In the genomic region with DNA sequence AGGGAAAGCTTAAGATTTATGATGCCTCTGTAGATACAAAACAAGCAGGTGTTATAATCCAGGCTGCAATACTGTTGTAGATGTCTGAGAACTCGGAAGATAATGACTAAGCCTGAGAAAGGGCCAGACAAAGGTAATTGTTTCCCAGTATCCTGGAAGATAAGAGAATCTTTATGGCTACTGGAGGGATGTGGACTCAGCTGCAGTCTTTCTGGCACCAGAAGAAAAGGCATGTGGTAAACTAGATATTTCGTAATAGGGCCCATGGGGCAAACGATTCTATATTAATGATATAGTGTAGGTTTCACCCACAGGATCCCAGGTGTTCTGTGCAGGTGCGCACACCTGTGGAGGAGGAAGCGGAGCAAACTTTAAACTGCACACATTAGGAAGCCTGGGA, we compare ENCODE assay signal across 14 cellular contexts. TPM values are rescaled to one million over a fixed set of nuclear protein-coding genes. Genes with fewer than 3 reads are reported as not detected.
DNase-seq lines count a peak whose midpoint lies in the region; ATAC-seq and TF ChIP-seq lines count a peak whose summit lies in the region.
"Had no signal": no experiment of that assay in that cellular context is flagged by ENCODE, and none has a peak within 500 bp of the region (broad histone marks: within the 10 kb centered on the region; RNA-seq: fewer than 3 reads in every experiment).

No MANE protein-coding gene starts in this region.

- H3F3A ChIP-seq in SK-N-SH (replicated peaks; ENCODE audit: insufficient read depth) = peaks cover 15% of the 10 kb centered on the region

- TF ChIP-seq POLR2A in transverse colon (IDR thresholded peaks at IDR 0.05) = no peak

- CTCF ChIA-PET in SK-N-SH (lab: Yijun Ruan, JAX) = interaction anchor here (1.2 kb wide), 1 partner anchor 11 kb away, joined by 5 read pairs; no protein-coding TSS in a partner anchor

- in situ Hi-C loops in transverse colon (cut with MboI; ENCODE audit: low pct_ligation_motif_present in 1 of 4, low pct_unique_long_range_greater_than_20kb in 1 of 4, low sequenced_read_pairs in 3 of 4) = no loop called here

- no peak for DNase-seq in SK-N-SH
- peak; percentile 98 for DNase-seq in NCI-H2107 treated with DMSO at 0.1 percent for 48 hours (lab: John Stamatoyannopoulos, UW; ENCODE audit: unreplicated experiment)
- peak; percentile 71 for DNase-seq in colonic mucosa
- peak; percentile 63 for DNase-seq in transverse colon
- no peak for DNase-seq in T-helper 9 cell
- DNase-seq: activated CD8-positive, alpha-beta memory T cell treated with anti-CD3 and anti-CD28 coated beads, Interleukin-2, amount 50 U/mL, for 4 hours; amniotic stem cell; effector CD4-positive, alpha-beta T cell; GF-D8; mesenchymal stem cell; substantia nigra had no signal

- no peak overlapping the region for H3K4me3 ChIP-seq in SK-N-SH (ENCODE audit: low read depth in 2 of 2, low read length in 1 of 2)
- H3K4me3 ChIP-seq in colonic mucosa = no peak overlapping the region
- no peak overlapping the region for H3K4me3 ChIP-seq in transverse colon

- no peaks in the 10 kb centered on the region for H3K36me3 ChIP-seq in SK-N-SH (replicated peaks in 1 of 2; ENCODE audit: control insufficient read depth in 1 of 2, insufficient read depth in 2 of 2, low read length in 1 of 2)
- H3K36me3 ChIP-seq in colonic mucosa = no peaks in the 10 kb centered on the region
- no peaks in the 10 kb centered on the region for H3K36me3 ChIP-seq in transverse colon

- H3K4me1 ChIP-seq in SK-N-SH (ENCODE audit: control insufficient read depth in 1 of 2, insufficient read depth in 2 of 2, low read depth in 1 of 2, low read length in 1 of 2) = peaks cover 2 to 9% of the 10 kb centered on the region in 2 experiments; a peak in 3 of 4 replicates
- peaks cover 6% of the 10 kb centered on the region for H3K4me1 ChIP-seq in colonic mucosa
- H3K4me1 ChIP-seq in transverse colon = peaks cover 0 to 22% (median 9%) of the 10 kb centered on the region in 4 donors

- H3K27ac ChIP-seq in SK-N-SH (ENCODE audit: low read depth in 2 of 2, low read length in 1 of 2) (no peak overlapping the region), colonic mucosa (no peak overlapping the region), transverse colon (peak overlapping the region in 1 of 4 donors; percentile 16)

- H3K9ac ChIP-seq in SK-N-SH (no peak overlapping the region), colonic mucosa (ENCODE audit: low read depth in 2 of 2, low read length in 2 of 2) (peak overlapping the region in 1 of 2 donors; percentile 13)

- H3K79me2 ChIP-seq in SK-N-SH (ENCODE audit: insufficient read depth) = no peaks in the 10 kb centered on the region

- H4K20me1 ChIP-seq in SK-N-SH (ENCODE audit: insufficient read depth) = no peaks in the 10 kb centered on the region

- TF ChIP-seq EP300 in SK-N-SH (IDR thresholded peaks at IDR 0.05; ENCODE audit: borderline replicate concordance in 1 of 2, low read depth in 1 of 2, low read length in 1 of 2) (no peak), transverse colon (IDR thresholded peaks at IDR 0.05; ENCODE audit: low read depth) (no peak)

- POLR2A ChIA-PET in SK-N-SH (lab: Yijun Ruan, JAX) = no interaction called here

- intact Hi-C loops in colonic mucosa (cut with DNase I) (no loop called here), transverse colon (cut with DNase I; ENCODE audit: low total_unique reads) (no loop called here)

- 69% methylated on average over 5 of the region's 5 CpGs for WGBS in SK-N-SH (ENCODE audit: low lambda C conversion rate)
- WGBS in transverse colon (ENCODE audit: low coverage in 1 of 2), 2 donors = 41 to 57% methylated on average over 5 of the region's 5 CpGs

- no peak overlapping the region for H2AFZ ChIP-seq in SK-N-SH (ENCODE audit: low read depth)

- no peak for ATAC-seq in SK-N-SH treated with all-trans-retinoic acid at 6 μM for 48 hours
- ATAC-seq in HG03342 (IDR thresholded peaks at IDR 0.05; ENCODE audit: unreplicated experiment) = no peak
- no peak for ATAC-seq in HG03439 (IDR thresholded peaks at IDR 0.05; ENCODE audit: unreplicated experiment)

- H3K9me2 ChIP-seq in SK-N-SH = no peaks in the 10 kb centered on the region

- H3K9me3 ChIP-seq in SK-N-SH (no peaks in the 10 kb centered on the region), colonic mucosa (no peaks in the 10 kb centered on the region), transverse colon (no peaks in the 10 kb centered on the region)

- TF ChIP-seq CTCF in SK-N-SH (IDR thresholded peaks at IDR 0.05) = no peak
- TF ChIP-seq CTCF in colonic mucosa (IDR thresholded peaks at IDR 0.05) = no peak
- no peak for TF ChIP-seq CTCF in transverse colon (IDR thresholded peaks at IDR 0.05)

- no peak overlapping the region for H3K4me2 ChIP-seq in SK-N-SH

- no peaks in the 10 kb centered on the region for H3K27me3 ChIP-seq in SK-N-SH (ENCODE audit: insufficient read depth)
- H3K27me3 ChIP-seq in colonic mucosa = no peaks in the 10 kb centered on the region
- H3K27me3 ChIP-seq in transverse colon = no peaks in the 10 kb centered on the region

- no peak for TF ChIP-seq RAD21 in SK-N-SH (IDR thresholded peaks at IDR 0.05; ENCODE audit: low read length)

TF ChIP-seq in SK-N-SH treated with all-trans-retinoic acid at 6 μM for 48 hours, 23 proteins besides CTCF, POLR2A, EP300 and RAD21:
- TF ChIP-seq ISL1 (CRISPR knock-in tag; IDR thresholded peaks at IDR 0.05) = peak; percentile 67
- TF ChIP-seq ZNF565 (CRISPR knock-in tag; conservative IDR thresholded peaks at IDR 0.05; ENCODE audit: low read depth) = no peak
TF ChIP-seq in SK-N-SH treated with all-trans-retinoic acid at 6 μM for 48 hours: peak in this region for 1.

TF ChIP-seq in SK-N-SH, 30 proteins besides CTCF, POLR2A, EP300 and RAD21:
- TF ChIP-seq GATA2 (CRISPR knock-in tag; IDR thresholded peaks at IDR 0.05) = no peak
- no peak for TF ChIP-seq ZBTB33 (IDR thresholded peaks at IDR 0.05; ENCODE audit: borderline replicate concordance, low read depth)
- TF ChIP-seq TCF12 (IDR thresholded peaks at IDR 0.05) = no peak
- TF ChIP-seq, protein P1, sequence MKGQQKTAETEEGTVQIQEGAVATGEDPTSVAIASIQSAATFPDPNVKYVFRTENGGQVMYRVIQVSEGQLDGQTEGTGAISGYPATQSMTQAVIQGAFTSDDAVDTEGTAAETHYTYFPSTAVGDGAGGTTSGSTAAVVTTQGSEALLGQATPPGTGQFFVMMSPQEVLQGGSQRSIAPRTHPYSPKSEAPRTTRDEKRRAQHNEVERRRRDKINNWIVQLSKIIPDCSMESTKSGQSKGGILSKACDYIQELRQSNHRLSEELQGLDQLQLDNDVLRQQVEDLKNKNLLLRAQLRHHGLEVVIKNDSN (IDR thresholded peaks at IDR 0.05; ENCODE audit: borderline replicate concordance, low read depth) = no peak
- no peak for TF ChIP-seq SIN3A (IDR thresholded peaks at IDR 0.05; ENCODE audit: borderline replicate concordance, low read depth, low read length)
- TF ChIP-seq, protein P2, sequence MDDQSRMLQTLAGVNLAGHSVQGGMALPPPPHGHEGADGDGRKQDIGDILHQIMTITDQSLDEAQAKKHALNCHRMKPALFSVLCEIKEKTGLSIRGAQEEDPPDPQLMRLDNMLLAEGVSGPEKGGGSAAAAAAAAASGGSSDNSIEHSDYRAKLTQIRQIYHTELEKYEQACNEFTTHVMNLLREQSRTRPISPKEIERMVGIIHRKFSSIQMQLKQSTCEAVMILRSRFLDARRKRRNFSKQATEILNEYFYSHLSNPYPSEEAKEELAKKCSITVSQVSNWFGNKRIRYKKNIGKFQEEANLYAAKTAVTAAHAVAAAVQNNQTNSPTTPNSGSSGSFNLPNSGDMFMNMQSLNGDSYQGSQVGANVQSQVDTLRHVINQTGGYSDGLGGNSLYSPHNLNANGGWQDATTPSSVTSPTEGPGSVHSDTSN (IDR thresholded peaks at IDR 0.05) = no peak
- no peak for TF ChIP-seq EZH2phosphoT487 (IDR thresholded peaks at IDR 0.05; ENCODE audit: borderline replicate concordance, low read depth)
- no peak for TF ChIP-seq FOSL2 (IDR thresholded peaks at IDR 0.05; ENCODE audit: borderline replicate concordance, low read depth)
- TF ChIP-seq JUND (IDR thresholded peaks at IDR 0.05) = no peak

RNA-seq across cellular contexts. Expression of gene APOLD1, which starts 9.2 kb away (rescaled TPM):
- 1.6 and 1.7 TPM in 2 replicates for polyA plus RNA-seq in SK-N-SH (2012; rRNA removed)
- polyA plus RNA-seq in SK-N-SH (2012; cell fraction: cytosol; rRNA removed) = 1.4 TPM in 2 replicates
- 3.5 and 4.8 TPM in 2 replicates for polyA plus RNA-seq in SK-N-SH (2012; cell fraction: nucleus; rRNA removed)
- total RNA-seq in colonic mucosa = 1 to 10 TPM; 2.6 to 5.4 TPM
- total RNA-seq in transverse colon = 10 to 100 TPM in 2 of 4 donors, 1 to 10 TPM in 2; 3.0 to 11.3 (median 7.7) TPM

RNA-seq across cellular contexts. Expression of gene DDX47, which starts 36.9 kb away (rescaled TPM):
- polyA plus RNA-seq in SK-N-SH (2012; rRNA removed) = 68.4 and 90.9 TPM in 2 replicates
- 85.1 and 94.5 TPM in 2 replicates for polyA plus RNA-seq in SK-N-SH (2012; cell fraction: cytosol; rRNA removed)
- 82.2 and 158 TPM in 2 replicates for polyA plus RNA-seq in SK-N-SH (2012; cell fraction: nucleus; rRNA removed)
- total RNA-seq in colonic mucosa = 10 to 100 TPM; 36.1 to 45.0 TPM
- total RNA-seq in transverse colon = 10 to 100 TPM; 22.1 to 47.8 (median 31.8) TPM

RNA-seq across cellular contexts. Expression of gene CDKN1B, which starts 59.1 kb away (rescaled TPM):
- polyA plus RNA-seq in SK-N-SH (2012; rRNA removed) = 6.8 and 9.2 TPM in 2 replicates
- polyA plus RNA-seq in SK-N-SH (2012; cell fraction: cytosol; rRNA removed) = 6.9 and 8.8 TPM in 2 replicates
- polyA plus RNA-seq in SK-N-SH (2012; cell fraction: nucleus; rRNA removed) = 7.4 and 8.4 TPM in 2 replicates
- total RNA-seq in colonic mucosa (10 to 100 TPM; 52.1 to 54.0 TPM), transverse colon (10 to 100 TPM; 14.1 to 58.3 (median 54.1) TPM)

Comparison
In these comparisons a context has a peak if more than half of its experiments do, and no peak if none do; other contexts are left out.
1. DNase-seq: peak in NCI-H2107 treated with DMSO at 0.1 percent for 48 hours (single experiment), colonic mucosa (single experiment) and transverse colon (single experiment); none in SK-N-SH (single experiment) and T-helper 9 cell (single experiment).